ENCODE assay signal across 22 cellular contexts in genomic region chr18:12283666-12284065, GRCh38. TPM values are rescaled to one million over a fixed set of nuclear protein-coding genes. Genes with fewer than 3 reads are reported as not detected.
"Had no signal": no experiment of that assay in that cellular context is flagged by ENCODE, and none has a peak within 500 bp of the region (broad histone marks: within the 10 kb centered on the region; RNA-seq: fewer than 3 reads in every experiment).

No MANE protein-coding gene starts in this region.

- H3K4me3 Mint-ChIP-seq: activated naive CD4-positive, alpha-beta T cell treated with anti-CD3 and anti-CD28 coated beads, Interleukin-2, amount 10 ng/mL, durations not matched to agents 7 days and 5 days; activated naive CD8-positive, alpha-beta T cell treated with anti-CD3 and anti-CD28 coated beads, Interleukin-2, amount 50 U/mL, for 24 hours; natural killer cell treated with Interleukin-12 subunit alpha and Interleukin-12 subunit beta and Interleukin-15 and Interleukin-18, amount 100 ng/mL, for 72 hours; stimulated activated memory B cell treated with anti-CD40 and anti-IgM and Interleukin-4, amounts not matched to agents 10 μg/mL and 1 μg/mL and 100 μg/mL, for 72 hours; T-helper 2 cell treated with Interferon-gamma antibody and Interleukin-4, amounts not matched to agents 5 μg/mL and 100 μg/mL, for 36 hours had no signal

- H3K9me3 ChIP-seq: gastrocnemius medialis, heart right ventricle, spleen, thoracic aorta, uterus had no signal

- H3K79me2 ChIP-seq: parathyroid adenoma had no signal

- FAIRE-seq: endometrium had no signal

- H3K36me3 ChIP-seq: gastrocnemius medialis, heart right ventricle, spleen, thoracic aorta, uterus had no signal

- H3K27me3 ChIP-seq: uterus had no signal

- H2AFZ ChIP-seq: parathyroid adenoma had no signal

- H3K9me3 Mint-ChIP-seq: activated naive CD4-positive, alpha-beta T cell treated with anti-CD3 and anti-CD28 coated beads, Interleukin-2, amount 10 ng/mL, durations not matched to agents 7 days and 5 days; activated naive CD8-positive, alpha-beta T cell treated with anti-CD3 and anti-CD28 coated beads, Interleukin-2, amount 50 U/mL, for 24 hours; natural killer cell treated with Interleukin-12 subunit alpha and Interleukin-12 subunit beta and Interleukin-15 and Interleukin-18, amount 100 ng/mL, for 72 hours; stimulated activated memory B cell treated with anti-CD40 and anti-IgM and Interleukin-4, amounts not matched to agents 10 μg/mL and 1 μg/mL and 100 μg/mL, for 72 hours; T-helper 2 cell treated with Interferon-gamma antibody and Interleukin-4, amounts not matched to agents 5 μg/mL and 100 μg/mL, for 36 hours had no signal

- H3K4me3 ChIP-seq: coronary artery, gastrocnemius medialis, heart right ventricle, spleen, thoracic aorta, uterus had no signal

- DNase-seq: activated CD4-positive, alpha-beta T cell treated with anti-CD3 and anti-CD28 coated beads, Interleukin-2, amount 50 U/mL, for 1 hour; activated CD8-positive, alpha-beta memory T cell treated with anti-CD3 and anti-CD28 coated beads, Interleukin-2, amount 50 U/mL, for 4 hours; activated effector memory CD4-positive, alpha-beta T cell treated with Interleukin-2 at 50 U/mL for 16 hours; activated naive CD4-positive, alpha-beta T cell treated with anti-CD3 and anti-CD28 coated beads, Interleukin-2, amount 10 ng/mL, durations not matched to agents 7 days and 5 days; activated naive CD8-positive, alpha-beta T cell treated with anti-CD3 and anti-CD28 coated beads, Interleukin-2, amount 50 U/mL, for 24 hours; activated T-cell treated with anti-CD3 and anti-CD28 coated beads, Interleukin-2, amount 50 U/mL, for 48 hours; anterior cingulate cortex; gastrocnemius medialis; heart right ventricle; spleen; stimulated activated CD4-positive, alpha-beta T cell treated with anti-CD3 and anti-CD28 coated beads, Interleukin-4, amount 100 ng/mL, for 4 hours; uterus had no signal

- H3K36me3 Mint-ChIP-seq: activated naive CD4-positive, alpha-beta T cell treated with anti-CD3 and anti-CD28 coated beads, Interleukin-2, amount 10 ng/mL, durations not matched to agents 7 days and 5 days; natural killer cell treated with Interleukin-12 subunit alpha and Interleukin-12 subunit beta and Interleukin-15 and Interleukin-18, amount 100 ng/mL, for 72 hours; stimulated activated memory B cell treated with anti-CD40 and anti-IgM and Interleukin-4, amounts not matched to agents 10 μg/mL and 1 μg/mL and 100 μg/mL, for 72 hours had no signal

- H3K27ac ChIP-seq: coronary artery, gastrocnemius medialis, heart right ventricle, parathyroid adenoma, spleen, thoracic aorta had no signal

- H3K27ac Mint-ChIP-seq: activated naive CD4-positive, alpha-beta T cell treated with anti-CD3 and anti-CD28 coated beads, Interleukin-2, amount 10 ng/mL, durations not matched to agents 7 days and 5 days; activated naive CD8-positive, alpha-beta T cell treated with anti-CD3 and anti-CD28 coated beads, Interleukin-2, amount 50 U/mL, for 24 hours; natural killer cell treated with Interleukin-12 subunit alpha and Interleukin-12 subunit beta and Interleukin-15 and Interleukin-18, amount 100 ng/mL, for 72 hours; stimulated activated memory B cell treated with anti-CD40 and anti-IgM and Interleukin-4, amounts not matched to agents 10 μg/mL and 1 μg/mL and 100 μg/mL, for 72 hours; T-helper 2 cell treated with Interferon-gamma antibody and Interleukin-4, amounts not matched to agents 5 μg/mL and 100 μg/mL, for 36 hours had no signal

- ATAC-seq: activated CD4-positive, CD25-positive, alpha-beta regulatory T cell treated with anti-CD3 and anti-CD28 coated beads, Interleukin-2, amount 50 U/mL, for 24 hours; activated naive CD8-positive, alpha-beta T cell treated with anti-CD3 and anti-CD28 coated beads, Interleukin-2, amount 50 U/mL, for 24 hours; gastrocnemius medialis; heart right ventricle; natural killer cell treated with Interleukin-12 subunit alpha and Interleukin-12 subunit beta and Interleukin-15 and Interleukin-18, amount 100 ng/mL, for 72 hours; sciatic nerve; stimulated activated memory B cell treated with anti-CD40 and anti-IgM and Interleukin-4, amounts not matched to agents 10 μg/mL and 1 μg/mL and 100 μg/mL, for 72 hours had no signal

- H3K9ac ChIP-seq: parathyroid adenoma had no signal

RNA-seq across cellular contexts. Expression of gene CIDEA, which starts 29.5 kb away (rescaled TPM):
- total RNA-seq: liver; natural killer cell treated with Interleukin-12 subunit alpha and Interleukin-12 subunit beta and Interleukin-15 and Interleukin-18, amount 100 ng/mL, for 72 hours; spleen; thoracic aorta; uterus had no signal
- polyA plus RNA-seq: liver, spleen had no signal
